Comparison of ENCODE assay signal across 8 cellular contexts in genomic region chr3:49470714-49471420, GRCh38. TPM values are rescaled to one million over a fixed set of nuclear protein-coding genes. Genes with fewer than 3 reads are reported as not detected.
DNase-seq lines count a peak whose midpoint lies in the region; ATAC-seq, FAIRE-seq and TF ChIP-seq lines count a peak whose summit lies in the region.

No MANE protein-coding gene starts in this region.

- H3K4me1 ChIP-seq in BLaER1 treated with 17β-estradiol and CSF1 and Interleukin-3, amounts not matched to agents 10 nM and 100 nM = peaks cover 23 to 32% (median 28%) of the 10 kb centered on the region in 10 experiments
- H3K4me1 ChIP-seq in kidney (ENCODE audit: control insufficient read depth in 1 of 2, insufficient read depth in 1 of 2, low read depth in 1 of 2, low read length in 2 of 2) (peaks cover 10 to 18% of the 10 kb centered on the region in 2 donors), stomach (peaks cover 42 to 71% (median 60%) of the 10 kb centered on the region in 4 donors)

- H3K9me3 Mint-ChIP-seq in activated naive CD8-positive, alpha-beta T cell (ENCODE audit: low read depth) = no peaks in the 10 kb centered on the region

- H4K20me1 ChIP-seq in BLaER1 treated with 17β-estradiol and CSF1 and Interleukin-3, amounts not matched to agents 10 nM and 100 nM = peaks cover 12 to 53% (median 21%) of the 10 kb centered on the region in 11 experiments; a peak in 16 of 22 replicates

- peak overlapping the region; percentile 38 to 80 (median 75); a peak in 21 of 22 replicates for H3K27ac ChIP-seq in BLaER1 treated with 17β-estradiol and CSF1 and Interleukin-3, amounts not matched to agents 10 nM and 100 nM
- H3K27ac ChIP-seq in kidney (ENCODE audit: low read depth in 2 of 2, low read length in 2 of 2) = peak overlapping the region; percentile 96 to 97
- peak overlapping the region; percentile 96 to 99 (median 96) for H3K27ac ChIP-seq in stomach

- peak overlapping the region; percentile 84 to 95 (median 89) for H3K4me2 ChIP-seq in BLaER1 treated with 17β-estradiol and CSF1 and Interleukin-3, amounts not matched to agents 10 nM and 100 nM

- H3K4me1 Mint-ChIP-seq in activated naive CD8-positive, alpha-beta T cell (ENCODE audit: low read depth) = peaks cover 24% of the 10 kb centered on the region

- ATAC-seq in GM19328 (IDR thresholded peaks at IDR 0.05; ENCODE audit: unreplicated experiment) (peak; percentile 25), HG03469 (IDR thresholded peaks at IDR 0.05; ENCODE audit: unreplicated experiment) (peak; percentile 14)

- no peak for FAIRE-seq in kidney (lab: Jason Lieb, UNC)
- FAIRE-seq in H54 (lab: Jason Lieb, UNC) = no peak

- peaks cover 0 to 6% (median 0%) of the 10 kb centered on the region in 11 experiments; a peak in 2 of 22 replicates for H3K9me3 ChIP-seq in BLaER1 treated with 17β-estradiol and CSF1 and Interleukin-3, amounts not matched to agents 10 nM and 100 nM (replicated peaks in 1 of 11)
- H3K9me3 ChIP-seq in kidney (ENCODE audit: control insufficient read depth in 1 of 2, low read length in 2 of 2) (no peaks in the 10 kb centered on the region), stomach (no peaks in the 10 kb centered on the region)

- peaks cover 0 to 46% (median 0%) of the 10 kb centered on the region in 11 experiments; a peak in 5 of 22 replicates for H3K27me3 ChIP-seq in BLaER1 treated with 17β-estradiol and CSF1 and Interleukin-3, amounts not matched to agents 10 nM and 100 nM
- no peaks in the 10 kb centered on the region for H3K27me3 ChIP-seq in stomach

- TF ChIP-seq EP300 in stomach (IDR thresholded peaks at IDR 0.05) = no peak

- DNase-seq in kidney (no peak), stomach (no peak), H54 (ENCODE audit: insufficient read length, low spot score) (no peak), SK-N-DZ (ENCODE audit: low spot score) (no peak)

- 2 to 6% (median 3%) methylated on average over 15 to 23 of the region's 23 CpGs for WGBS in stomach, 5 donors

- no peak for TF ChIP-seq POLR2A in stomach (IDR thresholded peaks at IDR 0.05)
- TF ChIP-seq POLR2A in H54 (IDR thresholded peaks at IDR 0.05; ENCODE audit: low read depth, low read length) = no peak

- H3K36me3 ChIP-seq in BLaER1 treated with 17β-estradiol and CSF1 and Interleukin-3, amounts not matched to agents 10 nM and 100 nM = peaks cover 0 to 28% (median 5%) of the 10 kb centered on the region in 11 experiments; a peak in 5 of 22 replicates
- no peaks in the 10 kb centered on the region for H3K36me3 ChIP-seq in kidney (ENCODE audit: control insufficient read depth in 1 of 2, insufficient read depth in 2 of 2, low read length in 2 of 2)
- H3K36me3 ChIP-seq in stomach = peaks cover 0 to 11% (median 0%) of the 10 kb centered on the region in 4 donors

- peak overlapping the region; percentile 91 for H3K27ac Mint-ChIP-seq in activated naive CD8-positive, alpha-beta T cell

- no peaks in the 10 kb centered on the region for H3K27me3 Mint-ChIP-seq in activated naive CD8-positive, alpha-beta T cell

- peak overlapping the region; percentile 68 to 81 (median 76) for H3K4me3 ChIP-seq in BLaER1 treated with 17β-estradiol and CSF1 and Interleukin-3, amounts not matched to agents 10 nM and 100 nM
- H3K4me3 ChIP-seq in kidney (ENCODE audit: low read length in 2 of 2) (peak overlapping the region; percentile 64 to 89), stomach (peak overlapping the region; percentile 67 to 79 (median 74))

- peak overlapping the region; percentile 72 to 88 (median 78) for H3K9ac ChIP-seq in BLaER1 treated with 17β-estradiol and CSF1 and Interleukin-3, amounts not matched to agents 10 nM and 100 nM
- peak overlapping the region; percentile 62 to 91 for H3K9ac ChIP-seq in kidney (ENCODE audit: low read length in 2 of 2)

- H3K4me3 Mint-ChIP-seq in activated naive CD8-positive, alpha-beta T cell = peak overlapping the region; percentile 91

- TF ChIP-seq CTCF in kidney (IDR thresholded peaks at IDR 0.05; ENCODE audit: borderline replicate concordance, extremely low read depth, insufficient read depth) (no peak), stomach (IDR thresholded peaks at IDR 0.05) (no peak)

- no peaks in the 10 kb centered on the region for H3K36me3 Mint-ChIP-seq in activated naive CD8-positive, alpha-beta T cell

- intact Hi-C loops in kidney (cut with DNase I) (no loop called here), stomach (cut with DNase I; ENCODE audit: low total_unique reads) (no loop called here)

RNA-seq across cellular contexts. Expression of gene DAG1, which starts 0.8 kb away (rescaled TPM):
- total RNA-seq in kidney (122 TPM), stomach (100 to 1,000 TPM in 1 of 5 donors, 10 to 100 TPM in 4; 29.8 to 144 (median 67.5) TPM)
- polyA plus RNA-seq in kidney (ENCODE audit: insufficient read depth, low read depth, low replicate concordance) (40.4 TPM), stomach (10 to 100 TPM in 2 of 3 donors, 1 to 10 TPM in 1; 4.1 to 21.9 (median 13.1) TPM)
- 22.4 and 28.7 TPM in 2 replicates for polyA plus RNA-seq in SK-N-DZ (2014; cell fraction: cytosol; rRNA removed)
- polyA plus RNA-seq in SK-N-DZ (2014; cell fraction: nucleus; rRNA removed) = 16.3 and 19.0 TPM in 2 replicates

RNA-seq across cellular contexts. Expression of gene NICN1, which starts 41.7 kb away (rescaled TPM):
- 22.3 TPM for total RNA-seq in kidney
- polyA plus RNA-seq in kidney (ENCODE audit: insufficient read depth, low read depth, low replicate concordance) = 27.1 TPM
- total RNA-seq in stomach = 10 to 100 TPM in 3 of 5 donors, 1 to 10 TPM in 2; 2.3 to 19.7 (median 10.6) TPM
- 1 to 10 TPM; 3.5 to 7.3 (median 4.5) TPM for polyA plus RNA-seq in stomach
- 6.7 and 8.0 TPM in 2 replicates for polyA plus RNA-seq in SK-N-DZ (2014; cell fraction: cytosol; rRNA removed)
- polyA plus RNA-seq in SK-N-DZ (2014; cell fraction: nucleus; rRNA removed) = 41.9 and 49.9 TPM in 2 replicates

RNA-seq across cellular contexts. Expression of gene AMT, which starts 48.6 kb away (rescaled TPM):
- 15.2 TPM for total RNA-seq in kidney
- polyA plus RNA-seq in kidney (ENCODE audit: insufficient read depth, low read depth, low replicate concordance) = 44.1 TPM
- 10 to 100 TPM in 4 of 5 donors, 1 to 10 TPM in 1; 4.5 to 27.8 (median 14.7) TPM for total RNA-seq in stomach
- 10 to 100 TPM in 1 of 3 donors, 1 to 10 TPM in 2; 6.9 to 15.0 (median 8.4) TPM for polyA plus RNA-seq in stomach
- polyA plus RNA-seq in SK-N-DZ (2014; cell fraction: cytosol; rRNA removed) = 25.3 and 29.1 TPM in 2 replicates
- polyA plus RNA-seq in SK-N-DZ (2014; cell fraction: nucleus; rRNA removed) = 46.0 and 58.1 TPM in 2 replicates

RNA-seq across cellular contexts. Expression of gene TCTA, which starts 58.6 kb away (rescaled TPM):
- total RNA-seq in kidney = 76.7 TPM
- 83.2 TPM for polyA plus RNA-seq in kidney (ENCODE audit: insufficient read depth, low read depth, low replicate concordance)
- 10 to 100 TPM in 4 of 5 donors, not detected in 1; 10.3 to 39.8 (median 18.4) TPM for total RNA-seq in stomach
- 10 to 100 TPM; 18.3 to 31.2 (median 22.1) TPM for polyA plus RNA-seq in stomach
- 13.0 and 15.2 TPM in 2 replicates for polyA plus RNA-seq in SK-N-DZ (2014; cell fraction: cytosol; rRNA removed)
- polyA plus RNA-seq in SK-N-DZ (2014; cell fraction: nucleus; rRNA removed) = 1.9 and 5.5 TPM in 2 replicates

RNA-seq across cellular contexts. Expression of gene RHOA, which starts 59.1 kb away (rescaled TPM):
- total RNA-seq in kidney (709 TPM), stomach (100 to 1,000 TPM; 107 to 380 (median 374) TPM)
- polyA plus RNA-seq in kidney (ENCODE audit: insufficient read depth, low read depth, low replicate concordance) (345 TPM), stomach (100 to 1,000 TPM; 218 to 461 (median 340) TPM)
- 289 and 303 TPM in 2 replicates for polyA plus RNA-seq in SK-N-DZ (2014; cell fraction: cytosol; rRNA removed)
- polyA plus RNA-seq in SK-N-DZ (2014; cell fraction: nucleus; rRNA removed) = 135 and 139 TPM in 2 replicates
